Comparison of ENCODE assay signal across 1 cellular context in genomic region chr16:28867646-28868045, GRCh38. TPM values are rescaled to one million over a fixed set of nuclear protein-coding genes. Genes with fewer than 3 reads are reported as not detected.
"Had no signal": no experiment of that assay in that cellular context is flagged by ENCODE, and none has a peak within 500 bp of the region (broad histone marks: within the 10 kb centered on the region; RNA-seq: fewer than 3 reads in every experiment).

No MANE protein-coding gene starts in this region.

RNA-seq across cellular contexts. Expression of gene ATP2A1, which starts 10.6 kb away (rescaled TPM):
- total RNA-seq: vagina had no signal
